8 cellular contexts compared by ENCODE assay signal in genomic region chr3:46960081-46960701, GRCh38. TPM values are rescaled to one million over a fixed set of nuclear protein-coding genes. Genes with fewer than 3 reads are reported as not detected.
A peak's percentile ranks its signal among the peaks of the same experiment; 100 is the strongest.
DNase-seq lines count a peak whose midpoint lies in the region; ATAC-seq and TF ChIP-seq lines count a peak whose summit lies in the region.

No MANE protein-coding gene starts in this region.

- H3K36me3 Mint-ChIP-seq in GM23338 (ENCODE audit: low read depth) = peaks cover 20% of the 10 kb centered on the region
- H3K36me3 Mint-ChIP-seq in activated B cell treated with CpG ODN at 0.5 μM for 24 hours (ENCODE audit: low read depth) = peaks cover 45% of the 10 kb centered on the region

- peaks cover 90% of the 10 kb centered on the region for H3K79me2 ChIP-seq in GM23338 (replicated peaks; ENCODE audit: insufficient read depth)

- H3K9me3 Mint-ChIP-seq in GM23338 = peaks cover 8% of the 10 kb centered on the region; the same call in 2 of the 3 replicates
- H3K9me3 Mint-ChIP-seq in activated B cell treated with CpG ODN at 0.5 μM for 24 hours = no peaks in the 10 kb centered on the region

- H3K4me3 Mint-ChIP-seq in GM23338 (no peak overlapping the region), activated B cell treated with CpG ODN at 0.5 μM for 24 hours (peak overlapping the region; percentile 57)

- intact Hi-C loops in activated B cell treated with CpG ODN at 0.5 μM for 24 hours (cut with micrococcal nuclease) = no loop called here

- H3K4me1 ChIP-seq in GM23338 (ENCODE audit: insufficient read depth) (peaks cover 16% of the 10 kb centered on the region; the same call in 1 of the 2 replicates), foreskin keratinocyte (peaks cover 19% of the 10 kb centered on the region), skeletal muscle tissue (ENCODE audit: control insufficient read depth in 3 of 3, insufficient read depth in 3 of 3, low read length in 3 of 3) (peaks cover 52 to 65% (median 61%) of the 10 kb centered on the region in 3 donors)

- CTCF ChIA-PET in activated B cell treated with CpG ODN at 0.5 μM for 24 hours (lab: Charles Lee) = no interaction called here

- ATAC-seq in GM23338 = peak; percentile 20
- ATAC-seq in activated B cell treated with CpG ODN at 0.5 μM for 24 hours (ENCODE audit: low read depth) = peak; percentile 47
- peak; percentile 94 for ATAC-seq in foreskin keratinocyte
- ATAC-seq in GM19397 (IDR thresholded peaks at IDR 0.05; ENCODE audit: unreplicated experiment) = no peak
- ATAC-seq in GM18498 (IDR thresholded peaks at IDR 0.05; ENCODE audit: unreplicated experiment) = no peak
- no peak for ATAC-seq in GM21423 (IDR thresholded peaks at IDR 0.05; ENCODE audit: unreplicated experiment)

- H3K9me2 ChIP-seq in GM23338 (ENCODE audit: insufficient read depth) = no peaks in the 10 kb centered on the region

- POLR2A ChIA-PET in activated B cell treated with CpG ODN at 0.5 μM for 24 hours (lab: Charles Lee) = interaction anchor here (0.8 to 2.5 kb wide), 2 partner anchors 14 to 22 kb away, joined by 3 to 10 read pairs; no protein-coding TSS in a partner anchor

- H3K27me3 ChIP-seq in GM23338 (ENCODE audit: insufficient read depth) (no peaks in the 10 kb centered on the region), foreskin keratinocyte (no peaks in the 10 kb centered on the region), skeletal muscle tissue (ENCODE audit: control insufficient read depth in 3 of 3, insufficient read depth in 3 of 3, low read length in 3 of 3) (no peaks in the 10 kb centered on the region)

- H3K4me2 ChIP-seq in GM23338 = no peak overlapping the region

- no peaks in the 10 kb centered on the region for H3K9me3 ChIP-seq in skeletal muscle tissue (ENCODE audit: control insufficient read depth in 3 of 3, low read length in 3 of 3)

- peaks cover 29% of the 10 kb centered on the region for H3K4me1 Mint-ChIP-seq in GM23338
- peaks cover 80% of the 10 kb centered on the region for H3K4me1 Mint-ChIP-seq in activated B cell treated with CpG ODN at 0.5 μM for 24 hours

- H3K27ac ChIP-seq in GM23338 (ENCODE audit: low read depth) (no peak overlapping the region), foreskin keratinocyte (peak overlapping the region; percentile 63), skeletal muscle tissue (ENCODE audit: low read depth, low read length) (peak overlapping the region; percentile 60)

- peak overlapping the region; percentile 22 to 62 (median 45) for H3K9ac ChIP-seq in skeletal muscle tissue (ENCODE audit: low read depth in 1 of 3, low read length in 3 of 3)

- H3K27me3 Mint-ChIP-seq in GM23338 (ENCODE audit: insufficient read depth, low read depth, poor library complexity) = no peaks in the 10 kb centered on the region
- H3K27me3 Mint-ChIP-seq in activated B cell treated with CpG ODN at 0.5 μM for 24 hours = no peaks in the 10 kb centered on the region

- H3K4me3 ChIP-seq in GM23338 = no peak overlapping the region
- H3K4me3 ChIP-seq in skeletal muscle tissue (ENCODE audit: low read length in 3 of 3) = peak overlapping the region in 2 of 3 donors; percentile 17 to 35

- peaks cover 73% of the 10 kb centered on the region for H4K20me1 ChIP-seq in GM23338 (replicated peaks; ENCODE audit: insufficient read depth)

- H2AFZ ChIP-seq in GM23338 = no peak overlapping the region

- H3K36me3 ChIP-seq in GM23338 (ENCODE audit: insufficient read depth) = no peaks in the 10 kb centered on the region; the same call in 1 of the 2 replicates
- H3K36me3 ChIP-seq in skeletal muscle tissue (ENCODE audit: control insufficient read depth in 3 of 3, insufficient read depth in 3 of 3, low read length in 3 of 3) = peaks cover 0 to under 1% (median 0%) of the 10 kb centered on the region in 3 donors

- TF ChIP-seq CTCF in GM23338 (conservative IDR thresholded peaks at IDR 0.05; ENCODE audit: low read depth in 2 of 2) (no peak), activated B cell treated with CpG ODN at 0.5 μM for 24 hours (IDR thresholded peaks at IDR 0.05) (no peak), foreskin keratinocyte (conservative IDR thresholded peaks at IDR 0.05) (no peak)

- no peaks in the 10 kb centered on the region for H3F3A ChIP-seq in GM23338 (replicated peaks; ENCODE audit: low read depth)

- DNase-seq in GM23338 (ENCODE audit: low spot score) = peak; percentile 39
- no peak for DNase-seq in activated B cell treated with CpG ODN at 0.5 μM for 24 hours
- DNase-seq in foreskin keratinocyte = peak in 1 of 2 donors; percentile 83
- DNase-seq in NCI-H2196 (lab: John Stamatoyannopoulos, UW; ENCODE audit: unreplicated experiment) = no peak

- H3K27ac Mint-ChIP-seq in GM23338 = peak overlapping the region; percentile 65
- H3K27ac Mint-ChIP-seq in activated B cell treated with CpG ODN at 0.5 μM for 24 hours = peak overlapping the region; percentile 69

TF ChIP-seq in GM23338, 12 proteins besides CTCF, POLR2A, EP300 and RAD21:
- TF ChIP-seq ZNF114 (CRISPR knock-in tag; IDR thresholded peaks at IDR 0.05) = no peak
- TF ChIP-seq ETS1 (IDR thresholded peaks at IDR 0.05) = no peak
- TF ChIP-seq POLR2AphosphoS5 (IDR thresholded peaks at IDR 0.05; ENCODE audit: low read depth) = no peak
- no peak for TF ChIP-seq EZH2 (IDR thresholded peaks at IDR 0.05; ENCODE audit: low read depth, unreplicated experiment)
- TF ChIP-seq JUNB (IDR thresholded peaks at IDR 0.05; ENCODE audit: unreplicated experiment) = no peak
- TF ChIP-seq, protein P1, sequence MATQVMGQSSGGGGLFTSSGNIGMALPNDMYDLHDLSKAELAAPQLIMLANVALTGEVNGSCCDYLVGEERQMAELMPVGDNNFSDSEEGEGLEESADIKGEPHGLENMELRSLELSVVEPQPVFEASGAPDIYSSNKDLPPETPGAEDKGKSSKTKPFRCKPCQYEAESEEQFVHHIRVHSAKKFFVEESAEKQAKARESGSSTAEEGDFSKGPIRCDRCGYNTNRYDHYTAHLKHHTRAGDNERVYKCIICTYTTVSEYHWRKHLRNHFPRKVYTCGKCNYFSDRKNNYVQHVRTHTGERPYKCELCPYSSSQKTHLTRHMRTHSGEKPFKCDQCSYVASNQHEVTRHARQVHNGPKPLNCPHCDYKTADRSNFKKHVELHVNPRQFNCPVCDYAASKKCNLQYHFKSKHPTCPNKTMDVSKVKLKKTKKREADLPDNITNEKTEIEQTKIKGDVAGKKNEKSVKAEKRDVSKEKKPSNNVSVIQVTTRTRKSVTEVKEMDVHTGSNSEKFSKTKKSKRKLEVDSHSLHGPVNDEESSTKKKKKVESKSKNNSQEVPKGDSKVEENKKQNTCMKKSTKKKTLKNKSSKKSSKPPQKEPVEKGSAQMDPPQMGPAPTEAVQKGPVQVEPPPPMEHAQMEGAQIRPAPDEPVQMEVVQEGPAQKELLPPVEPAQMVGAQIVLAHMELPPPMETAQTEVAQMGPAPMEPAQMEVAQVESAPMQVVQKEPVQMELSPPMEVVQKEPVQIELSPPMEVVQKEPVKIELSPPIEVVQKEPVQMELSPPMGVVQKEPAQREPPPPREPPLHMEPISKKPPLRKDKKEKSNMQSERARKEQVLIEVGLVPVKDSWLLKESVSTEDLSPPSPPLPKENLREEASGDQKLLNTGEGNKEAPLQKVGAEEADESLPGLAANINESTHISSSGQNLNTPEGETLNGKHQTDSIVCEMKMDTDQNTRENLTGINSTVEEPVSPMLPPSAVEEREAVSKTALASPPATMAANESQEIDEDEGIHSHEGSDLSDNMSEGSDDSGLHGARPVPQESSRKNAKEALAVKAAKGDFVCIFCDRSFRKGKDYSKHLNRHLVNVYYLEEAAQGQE (IDR thresholded peaks at IDR 0.05; ENCODE audit: unreplicated experiment) = no peak

RNA-seq across cellular contexts. Expression of gene CCDC12, which starts 16.4 kb away (rescaled TPM):
- 35.1 and 42.9 TPM in 2 replicates for total RNA-seq in GM23338 (2014; rRNA removed; shearing (Covaris generic))
- polyA plus RNA-seq in GM23338 (2016; fragmentation: Nextera tagmentation; extraction: Ambion mirVana) = 133 and 136 TPM in 2 replicates
- 93.8 and 98.4 TPM in 2 replicates for total RNA-seq in activated B cell treated with CpG ODN at 0.5 μM for 24 hours
- total RNA-seq in foreskin keratinocyte = 35.6 and 42.5 TPM in 2 replicates
- polyA plus RNA-seq in foreskin keratinocyte = 65.0 and 67.0 TPM in 2 replicates
- total RNA-seq in skeletal muscle tissue = 27.1 TPM

RNA-seq across cellular contexts. Expression of gene NBEAL2, which starts 19.3 kb away (rescaled TPM):
- total RNA-seq in GM23338 (2014; rRNA removed; shearing (Covaris generic)) = 66.1 and 79.9 TPM in 2 replicates
- polyA plus RNA-seq in GM23338 (2016; fragmentation: Nextera tagmentation; extraction: Ambion mirVana) = 13.5 and 14.0 TPM in 2 replicates
- total RNA-seq in activated B cell treated with CpG ODN at 0.5 μM for 24 hours = 79.8 and 98.6 TPM in 2 replicates
- 45.0 and 46.9 TPM in 2 replicates for total RNA-seq in foreskin keratinocyte
- 34.1 and 36.8 TPM in 2 replicates for polyA plus RNA-seq in foreskin keratinocyte
- total RNA-seq in skeletal muscle tissue = 5.2 TPM

Comparison
In these comparisons a context has a peak if more than half of its experiments do, and no peak if none do; other contexts are left out.
1. ATAC-seq: peak in GM23338 (single experiment), activated B cell treated with CpG ODN at 0.5 μM for 24 hours (single experiment) and foreskin keratinocyte (single experiment); none in GM19397 (single experiment), GM18498 (single experiment) and GM21423 (single experiment).